In genomic region chr7:103867874-103868273, GRCh38 we compare ENCODE assay signal across 17 cellular contexts.
DNase-seq lines count a peak whose midpoint lies in the region; ATAC-seq and TF ChIP-seq lines count a peak whose summit lies in the region.
"Had no signal": no experiment of that assay in that cellular context is flagged by ENCODE, and none has a peak within 500 bp of the region (broad histone marks: within the 10 kb centered on the region; RNA-seq: fewer than 3 reads in every experiment).

No MANE protein-coding gene starts in this region.

- H3K4me1 Mint-ChIP-seq in GM23338 = no peaks in the 10 kb centered on the region
- H3K4me1 Mint-ChIP-seq: CD4-positive, alpha-beta memory T cell had no signal

- H3K4me2 ChIP-seq in GM23338 = no peak overlapping the region
- H3K4me2 ChIP-seq: A549 had no signal

- TF ChIP-seq CTCF in VCaP (conservative IDR thresholded peaks at IDR 0.05) (no peak), GM23338 (conservative IDR thresholded peaks at IDR 0.05; ENCODE audit: low read depth in 2 of 2) (no peak)

- no peaks in the 10 kb centered on the region for H3K27me3 Mint-ChIP-seq in GM23338 (ENCODE audit: insufficient read depth, low read depth, poor library complexity)
- H3K27me3 Mint-ChIP-seq: CD4-positive, alpha-beta memory T cell had no signal

- H2AFZ ChIP-seq in GM23338 = no peak overlapping the region

- DNase-seq in NCI-H82 (lab: John Stamatoyannopoulos, UW) = peak; percentile 13
- no peak for DNase-seq in NCI-H82 treated with DMSO at 0.1 percent for 48 hours (lab: John Stamatoyannopoulos, UW; ENCODE audit: unreplicated experiment)
- peak; percentile 79 for DNase-seq in NCI-H69 (lab: John Stamatoyannopoulos, UW)
- DNase-seq in medulla oblongata (ENCODE audit: extremely low spot score) = peak; percentile 5
- DNase-seq in GM23338 (ENCODE audit: low spot score) = no peak
- DNase-seq: BE2C; CD4-positive, alpha-beta memory T cell; DMS153; HCEC 1CT; HFFc6; KBM-7 had no signal

- no peaks in the 10 kb centered on the region for H3K4me1 ChIP-seq in GM23338 (ENCODE audit: insufficient read depth)
- H3K4me1 ChIP-seq: A549 had no signal

- no peak overlapping the region for H3K4me3 ChIP-seq in GM23338
- H3K4me3 ChIP-seq: A549, GM12878 had no signal

- H3K36me3 ChIP-seq in GM23338 (ENCODE audit: insufficient read depth) = no peaks in the 10 kb centered on the region
- H3K36me3 ChIP-seq: BE2C had no signal

- peak overlapping the region; percentile 63 for H3K27ac ChIP-seq in VCaP
- H3K27ac ChIP-seq in GM23338 (ENCODE audit: low read depth) = no peak overlapping the region
- H3K27ac ChIP-seq: A549, C4-2B, HL-60 had no signal

- no peaks in the 10 kb centered on the region for H4K20me1 ChIP-seq in GM23338 (replicated peaks; ENCODE audit: insufficient read depth)

- no peaks in the 10 kb centered on the region for H3K9me3 Mint-ChIP-seq in GM23338
- H3K9me3 Mint-ChIP-seq: HFFc6 had no signal

- no peaks in the 10 kb centered on the region for H3F3A ChIP-seq in GM23338 (replicated peaks; ENCODE audit: low read depth)

- H3K27ac Mint-ChIP-seq in GM23338 = no peak overlapping the region
- H3K27ac Mint-ChIP-seq: CD4-positive, alpha-beta memory T cell; HFFc6 had no signal

- no peaks in the 10 kb centered on the region for H3K27me3 ChIP-seq in GM23338 (ENCODE audit: insufficient read depth)
- H3K27me3 ChIP-seq: BE2C had no signal

- H3K9me2 ChIP-seq in GM23338 (ENCODE audit: insufficient read depth) = no peaks in the 10 kb centered on the region

- H3K4me3 Mint-ChIP-seq in GM23338 = no peak overlapping the region
- H3K4me3 Mint-ChIP-seq: CD4-positive, alpha-beta memory T cell; HFFc6 had no signal

- no peaks in the 10 kb centered on the region for H3K36me3 Mint-ChIP-seq in GM23338 (ENCODE audit: low read depth)
- H3K36me3 Mint-ChIP-seq: CD4-positive, alpha-beta memory T cell had no signal

- no peaks in the 10 kb centered on the region for H3K79me2 ChIP-seq in GM23338 (replicated peaks; ENCODE audit: insufficient read depth)

- ATAC-seq in esophagus mucosa = no peak
- ATAC-seq in GM23338 = no peak
- ATAC-seq: A549, GM12878 had no signal

TF ChIP-seq in GM23338, 12 proteins besides CTCF, POLR2A, EP300 and RAD21:
- no peak for TF ChIP-seq ZNF331 (CRISPR knock-in tag; IDR thresholded peaks at IDR 0.05; ENCODE audit: low read depth)
- TF ChIP-seq POLR2AphosphoS5 (IDR thresholded peaks at IDR 0.05; ENCODE audit: low read depth) = no peak
- no peak for TF ChIP-seq EZH2 (IDR thresholded peaks at IDR 0.05; ENCODE audit: low read depth, unreplicated experiment)
- no peak for TF ChIP-seq EZH2phosphoT487 (IDR thresholded peaks at IDR 0.05; ENCODE audit: unreplicated experiment)
- no peak for TF ChIP-seq REST (IDR thresholded peaks at IDR 0.05; ENCODE audit: unreplicated experiment)
- no peak for TF ChIP-seq ZNF462 (CRISPR knock-in tag; IDR thresholded peaks at IDR 0.05)
- TF ChIP-seq ZNF114 (CRISPR knock-in tag; IDR thresholded peaks at IDR 0.05) = no peak
- no peak for TF ChIP-seq JUNB (IDR thresholded peaks at IDR 0.05; ENCODE audit: unreplicated experiment)
- TF ChIP-seq CREB1 (CRISPR knock-in tag; IDR thresholded peaks at IDR 0.05; ENCODE audit: low read depth) = no peak
- TF ChIP-seq NANOG (IDR thresholded peaks at IDR 0.05; ENCODE audit: borderline replicate concordance) = no peak
- no peak for TF ChIP-seq ETS1 (IDR thresholded peaks at IDR 0.05)
- TF ChIP-seq STAT1 (IDR thresholded peaks at IDR 0.05; ENCODE audit: unreplicated experiment) = no peak

Comparison
In these comparisons a context has a peak if more than half of its experiments do, and no peak if none do; other contexts are left out.
1. DNase-seq: peak in NCI-H82 (single experiment), NCI-H69 (single experiment) and medulla oblongata (single experiment); none in NCI-H82 treated with DMSO at 0.1 percent for 48 hours (single experiment) and GM23338 (single experiment).